In genomic region chr1:2099871-2100774, GRCh38 we compare ENCODE assay signal across 18 cellular contexts. TPM values are rescaled to one million over a fixed set of nuclear protein-coding genes. Genes with fewer than 3 reads are reported as not detected.
DNase-seq lines count a peak whose midpoint lies in the region; ATAC-seq and TF ChIP-seq lines count a peak whose summit lies in the region.
"Had no signal": no experiment of that assay in that cellular context is flagged by ENCODE, and none has a peak within 500 bp of the region (broad histone marks: within the 10 kb centered on the region; RNA-seq: fewer than 3 reads in every experiment).

No MANE protein-coding gene starts in this region.

- DNase-seq in AG08395 (ENCODE audit: low spot score) = peak; percentile 75
- DNase-seq in GM04504 (ENCODE audit: low read depth) = peak; percentile 10
- DNase-seq in central memory CD8-positive, alpha-beta T cell (ENCODE audit: low spot score in 2 of 2) = no peak
- no peak for DNase-seq in naive B cell
- DNase-seq in COLO668 (lab: John Stamatoyannopoulos, UW; ENCODE audit: unreplicated experiment) = no peak
- no peak for DNase-seq in erythroblast (lab: John Stamatoyannopoulos, UW)
- DNase-seq in stomach = no peak
- no peak for DNase-seq in osteocyte (ENCODE audit: extremely low spot score, unreplicated experiment)
- DNase-seq: ACHN; amniotic stem cell; CD8-positive, alpha-beta T cell; effector memory CD4-positive, alpha-beta T cell; KG1; NCI-H1930; NCI-H510A treated with DMSO at 0.1 percent for 48 hours; SHP77 treated with DMSO at 0.1 percent for 48 hours; T-cell had no signal

- intact Hi-C loops in stomach (cut with DNase I; ENCODE audit: low total_unique reads) = no loop called here

- no peak overlapping the region for H3K4me3 ChIP-seq in stomach
- H3K4me3 ChIP-seq: neural progenitor cell had no signal

- TF ChIP-seq EP300 in stomach (IDR thresholded peaks at IDR 0.05) = no peak

- H3K4me1 ChIP-seq in stomach = peaks cover 0 to 9% (median 0%) of the 10 kb centered on the region in 4 donors
- H3K4me1 ChIP-seq: neural progenitor cell had no signal

- TF ChIP-seq POLR2A in erythroblast (IDR thresholded peaks at IDR 0.05; ENCODE audit: low read length) (no peak), stomach (IDR thresholded peaks at IDR 0.05) (no peak)

- no peak for ATAC-seq in central memory CD8-positive, alpha-beta T cell (replicated peaks; ENCODE audit: extremely low read depth, poor library complexity, severe bottlenecking)
- ATAC-seq in naive B cell (ENCODE audit: low read depth in 2 of 2) = peak; percentile 61 to 65
- ATAC-seq: CD8-positive, alpha-beta T cell; T-cell had no signal

- H3K27ac Mint-ChIP-seq in central memory CD8-positive, alpha-beta T cell (ENCODE audit: low read depth) = peak overlapping the region; percentile 9
- H3K27ac Mint-ChIP-seq in naive B cell (peak overlapping the region in 4 of 6 donors; percentile 22 to 77 (median 54)), osteocyte (ENCODE audit: unreplicated experiment) (no peak overlapping the region)
- H3K27ac Mint-ChIP-seq: CD8-positive, alpha-beta T cell; neural progenitor cell; T-cell had no signal

- H3K27me3 ChIP-seq in stomach = no peaks in the 10 kb centered on the region
- H3K27me3 ChIP-seq: neural progenitor cell had no signal

- H3K36me3 Mint-ChIP-seq in central memory CD8-positive, alpha-beta T cell (ENCODE audit: insufficient read depth) = peaks cover 2% of the 10 kb centered on the region
- H3K36me3 Mint-ChIP-seq in naive B cell = peaks cover 10 to 24% of the 10 kb centered on the region in 2 donors
- no peaks in the 10 kb centered on the region for H3K36me3 Mint-ChIP-seq in osteocyte (ENCODE audit: unreplicated experiment)

- H3K4me1 Mint-ChIP-seq in central memory CD8-positive, alpha-beta T cell = peaks cover 7% of the 10 kb centered on the region
- H3K4me1 Mint-ChIP-seq in naive B cell = peaks cover 14 to 23% (median 20%) of the 10 kb centered on the region in 3 donors
- no peaks in the 10 kb centered on the region for H3K4me1 Mint-ChIP-seq in osteocyte (ENCODE audit: unreplicated experiment)

- H3K27ac ChIP-seq in stomach = no peak overlapping the region
- H3K27ac ChIP-seq: neural progenitor cell had no signal

- no peak overlapping the region for H3K4me3 Mint-ChIP-seq in central memory CD8-positive, alpha-beta T cell
- H3K4me3 Mint-ChIP-seq in naive B cell (peak overlapping the region in 5 of 8 donors; percentile 16 to 69 (median 38)), osteocyte (ENCODE audit: unreplicated experiment) (no peak overlapping the region)
- H3K4me3 Mint-ChIP-seq: CD8-positive, alpha-beta T cell; neural progenitor cell; T-cell had no signal

- TF ChIP-seq CTCF in stomach (IDR thresholded peaks at IDR 0.05) (no peak), osteocyte (IDR thresholded peaks at IDR 0.05) (no peak)

- peaks cover 0 to 25% (median 14%) of the 10 kb centered on the region in 4 donors for H3K9me3 ChIP-seq in stomach

- H3K27me3 Mint-ChIP-seq in central memory CD8-positive, alpha-beta T cell = no peaks in the 10 kb centered on the region
- H3K27me3 Mint-ChIP-seq in naive B cell = no peaks in the 10 kb centered on the region
- H3K27me3 Mint-ChIP-seq in osteocyte (ENCODE audit: unreplicated experiment) = peaks cover 3% of the 10 kb centered on the region
- H3K27me3 Mint-ChIP-seq: T-cell had no signal

- H3K36me3 ChIP-seq in stomach = peaks cover 0 to 20% (median 6%) of the 10 kb centered on the region in 4 donors
- H3K36me3 ChIP-seq: neural progenitor cell had no signal

- H3K9me3 Mint-ChIP-seq in central memory CD8-positive, alpha-beta T cell = no peaks in the 10 kb centered on the region
- H3K9me3 Mint-ChIP-seq in naive B cell = peaks cover 4 to 10% (median 7%) of the 10 kb centered on the region in 7 donors
- peaks cover 5% of the 10 kb centered on the region for H3K9me3 Mint-ChIP-seq in osteocyte (ENCODE audit: unreplicated experiment)

- 87 to 91% (median 91%) methylated on average over 18 to 23 of the region's 23 CpGs for WGBS in stomach, 5 donors

RNA-seq across cellular contexts. Expression of gene PRKCZ, which starts 49.9 kb away (rescaled TPM):
- polyA plus RNA-seq in naive B cell (ENCODE audit: low read depth in 6 of 6) = 10 to 100 TPM in 2 of 6 donors, 1 to 10 TPM in 4; 5.7 to 12.4 (median 9.3) TPM
- 10 to 100 TPM; 11.1 to 55.8 (median 21.3) TPM for total RNA-seq in stomach
- 10 to 100 TPM; 23.7 to 38.8 (median 27.3) TPM for polyA plus RNA-seq in stomach
- 2.3 and 3.1 TPM in 2 replicates for total RNA-seq in osteocyte

Comparison
In these comparisons a context has a peak if more than half of its experiments do, and no peak if none do; other contexts are left out.
1. DNase-seq: peak in AG08395 (single experiment) and GM04504 (single experiment); none in central memory CD8-positive, alpha-beta T cell (0 of 2), naive B cell (single experiment), COLO668 (single experiment), erythroblast (0 of 2), stomach (single experiment) and osteocyte (single experiment).
2. H3K4me3 Mint-ChIP-seq: peak in naive B cell (5 of 8); none in central memory CD8-positive, alpha-beta T cell (single experiment) and osteocyte (single experiment).